In genomic region chrX:48154796-48155195, GRCh38 we compare ENCODE assay signal across 9 cellular contexts. TPM values are rescaled to one million over a fixed set of nuclear protein-coding genes. Genes with fewer than 3 reads are reported as not detected.
"Had no signal": no experiment of that assay in that cellular context is flagged by ENCODE, and none has a peak within 500 bp of the region (broad histone marks: within the 10 kb centered on the region; RNA-seq: fewer than 3 reads in every experiment).

No MANE protein-coding gene starts in this region.

- ATAC-seq: GM12878 had no signal

- FAIRE-seq: G401.6, GM12878, GM12891, GM12892, GM18507, GM19239 had no signal

- DNase-seq: GDM1, GF-D8 had no signal

- H3K4me3 ChIP-seq: GM12878 had no signal

RNA-seq across cellular contexts. Expression of gene SPACA5B, which starts 24.4 kb away (rescaled TPM):
- total RNA-seq: G401, GM12878 had no signal

RNA-seq across cellular contexts. Expression of gene SSX5, which starts 41.8 kb away (rescaled TPM):
- total RNA-seq: G401, GM12878 had no signal
